8 cellular contexts compared by ENCODE assay signal in the genomic region with DNA sequence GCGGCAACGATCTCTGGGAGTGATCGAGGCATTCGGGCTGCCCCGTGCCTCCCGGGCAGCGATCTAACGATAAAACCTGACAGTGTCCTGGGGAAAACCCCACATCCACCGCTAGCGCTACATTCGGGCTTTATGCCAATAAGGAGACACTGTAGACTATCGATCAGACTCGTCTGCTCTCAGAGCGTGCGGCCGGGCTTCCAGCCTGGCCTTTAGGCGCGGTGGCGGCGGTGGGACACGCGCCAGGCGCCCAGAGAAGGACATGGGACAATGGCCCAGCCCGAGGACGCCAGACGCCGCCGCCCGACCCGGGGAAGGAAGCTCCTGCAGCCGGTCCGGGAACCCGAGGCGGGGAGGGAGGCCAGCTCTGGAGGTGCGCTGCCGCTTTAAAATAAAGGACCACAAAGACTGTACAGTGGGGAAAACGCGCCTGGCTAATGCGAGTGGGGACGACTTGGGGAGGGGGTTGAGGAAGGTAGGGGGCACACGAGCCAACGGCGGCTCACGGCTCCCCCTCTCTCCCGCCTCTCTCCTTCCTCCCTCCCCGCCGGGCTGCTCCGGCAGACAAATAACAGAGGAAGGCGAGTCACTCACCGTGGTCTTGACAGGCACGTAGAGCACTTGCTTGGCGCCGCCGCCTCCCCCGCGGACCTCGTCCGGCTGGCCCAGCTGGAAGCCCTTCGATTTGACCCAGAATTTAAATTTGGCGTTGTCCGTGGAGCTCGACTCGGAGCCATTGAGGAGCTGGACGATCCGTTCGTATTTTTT. TPM values are rescaled to one million over a fixed set of nuclear protein-coding genes. Genes with fewer than 3 reads are reported as not detected.
DNase-seq lines count a peak whose midpoint lies in the region; ATAC-seq and TF ChIP-seq lines count a peak whose summit lies in the region.

No MANE protein-coding gene starts in this region.

- H3K9ac ChIP-seq in ES-I3 (ENCODE audit: low read depth, low read length) = peak overlapping the region; percentile 71; the same call in 1 of the 2 replicates

- no peaks in the 10 kb centered on the region for H3K36me3 ChIP-seq in ES-I3 (ENCODE audit: insufficient read depth, low read length)
- H3K36me3 ChIP-seq in SJSA1 = no peaks in the 10 kb centered on the region
- H3K36me3 ChIP-seq in ovary = no peaks in the 10 kb centered on the region

- TF ChIP-seq EP300 in ovary (IDR thresholded peaks at IDR 0.05) = no peak

- H3K4me3 ChIP-seq in SJSA1 = peak overlapping the region; percentile 1; the same call in 1 of the 2 replicates
- peak overlapping the region; percentile 23 for H3K4me3 ChIP-seq in ovary

- H3K27me3 ChIP-seq in SJSA1 (replicated peaks) = peaks cover 76% of the 10 kb centered on the region
- no peaks in the 10 kb centered on the region for H3K27me3 ChIP-seq in ovary

- peak in 1 of 2 experiments; percentile 5 for DNase-seq in SJSA1 (ENCODE audit: low read depth in 1 of 2, low spot score in 2 of 2)
- DNase-seq in head of caudate nucleus = peak in 41 of 42 donors; percentile 24 to 79 (median 55)
- DNase-seq in ovary = no peak
- DNase-seq in AG08395 (ENCODE audit: low spot score) = no peak
- DNase-seq in activated CD8-positive, alpha-beta memory T cell treated with anti-CD3 and anti-CD28 coated beads for 24 hours = no peak

- WGBS in ovary, 3 donors = 0 to 1% (median 1%) methylated on average over 59 to 66 of the region's 66 CpGs

- H3K27ac ChIP-seq in SJSA1 (no peak overlapping the region), ovary (no peak overlapping the region)

- H3K9me3 ChIP-seq in ES-I3 (ENCODE audit: control insufficient read depth, insufficient read depth, low read length) (no peaks in the 10 kb centered on the region), SJSA1 (replicated peaks) (no peaks in the 10 kb centered on the region), ovary (no peaks in the 10 kb centered on the region)

- H3K4me1 ChIP-seq in ES-I3 (ENCODE audit: insufficient read depth, low read length) = no peaks in the 10 kb centered on the region; the same call in none of the 2 replicates
- H3K4me1 ChIP-seq in SJSA1 (replicated peaks) = peaks cover 11% of the 10 kb centered on the region
- peaks cover 10% of the 10 kb centered on the region for H3K4me1 ChIP-seq in ovary (ENCODE audit: insufficient read depth)

- ATAC-seq in HG03432 (IDR thresholded peaks at IDR 0.05; ENCODE audit: unreplicated experiment) = peak; percentile 70
- no peak for ATAC-seq in HG03460 (IDR thresholded peaks at IDR 0.05; ENCODE audit: unreplicated experiment)

- no peak for TF ChIP-seq CTCF in ovary (IDR thresholded peaks at IDR 0.05)

- no peak for TF ChIP-seq POLR2A in ovary (IDR thresholded peaks at IDR 0.05)

- intact Hi-C loops in head of caudate nucleus (cut with DNase I) = loop anchor here (2.0 kb wide), 1 partner anchor 64 kb away; no protein-coding TSS in a partner anchor
- intact Hi-C loops in ovary (cut with DNase I) = no loop called here

RNA-seq across cellular contexts. Expression of gene NOL4, which starts 2.1 kb away (rescaled TPM):
- not detected in 2 replicates for total RNA-seq in SJSA1 (2014; rRNA removed; shearing (Covaris generic))
- under 1 TPM in 1 of 7 donors, not detected in 6; 0.34 TPM for total RNA-seq in ovary
- polyA plus RNA-seq in ovary = under 1 TPM in 1 of 2 donors, not detected in 1; 0.08 TPM

Comparison
In these comparisons a context has a peak if more than half of its experiments do, and no peak if none do; other contexts are left out.
1. DNase-seq: peak in head of caudate nucleus (41 of 42); none in ovary (0 of 5), AG08395 (single experiment) and activated CD8-positive, alpha-beta memory T cell treated with anti-CD3 and anti-CD28 coated beads for 24 hours (single experiment).